In the genomic region with DNA sequence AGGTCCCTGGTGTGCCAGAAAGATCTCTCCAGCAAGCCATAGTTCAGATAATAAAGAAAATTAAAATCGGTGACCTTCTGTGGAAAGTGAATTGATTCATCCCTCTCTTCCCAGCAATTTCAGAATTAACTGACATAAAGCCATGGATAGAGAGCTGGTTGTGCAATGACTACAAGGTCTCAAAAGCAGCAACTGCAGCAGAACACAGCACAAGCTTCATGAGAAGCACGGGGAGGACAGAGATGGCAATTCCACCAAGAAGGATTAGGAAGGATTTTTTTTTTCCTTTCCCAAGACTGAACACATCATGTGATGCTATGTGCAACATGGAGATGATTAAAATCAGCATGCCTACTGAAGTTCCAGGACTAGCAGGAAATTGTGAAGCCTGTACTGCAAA, we compare ENCODE assay signal across 2 cellular contexts.
TF ChIP-seq lines count a peak whose summit lies in the region.

No MANE protein-coding gene starts in this region.

TF ChIP-seq in K562, 482 proteins besides CTCF, POLR2A, EP300 and RAD21:
- TF ChIP-seq, protein P1, sequence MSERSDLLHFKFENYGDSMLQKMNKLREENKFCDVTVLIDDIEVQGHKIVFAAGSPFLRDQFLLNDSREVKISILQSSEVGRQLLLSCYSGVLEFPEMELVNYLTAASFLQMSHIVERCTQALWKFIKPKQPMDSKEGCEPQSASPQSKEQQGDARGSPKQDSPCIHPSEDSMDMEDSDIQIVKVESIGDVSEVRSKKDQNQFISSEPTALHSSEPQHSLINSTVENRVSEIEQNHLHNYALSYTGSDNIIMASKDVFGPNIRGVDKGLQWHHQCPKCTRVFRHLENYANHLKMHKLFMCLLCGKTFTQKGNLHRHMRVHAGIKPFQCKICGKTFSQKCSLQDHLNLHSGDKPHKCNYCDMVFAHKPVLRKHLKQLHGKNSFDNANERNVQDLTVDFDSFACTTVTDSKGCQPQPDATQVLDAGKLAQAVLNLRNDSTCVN (CRISPR knock-in tag; IDR thresholded peaks at IDR 0.05) = no peak
- TF ChIP-seq, protein P2, sequence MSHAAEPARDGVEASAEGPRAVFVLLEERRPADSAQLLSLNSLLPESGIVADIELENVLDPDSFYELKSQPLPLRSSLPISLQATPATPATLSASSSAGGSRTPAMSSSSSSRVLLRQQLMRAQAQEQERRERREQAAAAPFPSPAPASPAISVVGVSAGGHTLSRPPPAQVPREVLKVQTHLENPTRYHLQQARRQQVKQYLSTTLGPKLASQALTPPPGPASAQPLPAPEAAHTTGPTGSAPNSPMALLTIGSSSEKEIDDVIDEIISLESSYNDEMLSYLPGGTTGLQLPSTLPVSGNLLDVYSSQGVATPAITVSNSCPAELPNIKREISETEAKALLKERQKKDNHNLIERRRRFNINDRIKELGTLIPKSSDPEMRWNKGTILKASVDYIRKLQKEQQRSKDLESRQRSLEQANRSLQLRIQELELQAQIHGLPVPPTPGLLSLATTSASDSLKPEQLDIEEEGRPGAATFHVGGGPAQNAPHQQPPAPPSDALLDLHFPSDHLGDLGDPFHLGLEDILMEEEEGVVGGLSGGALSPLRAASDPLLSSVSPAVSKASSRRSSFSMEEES (CRISPR knock-in tag; IDR thresholded peaks at IDR 0.05) = peak; percentile 5; the same call in 1 of the 2 replicates
- peak; percentile 29; the same call in 1 of the 2 replicates for TF ChIP-seq CEBPB (tag; IDR thresholded peaks at IDR 0.05)

TF ChIP-seq in GM23338, 12 proteins besides CTCF, POLR2A, EP300 and RAD21:
- no peak for TF ChIP-seq ZNF331 (CRISPR knock-in tag; IDR thresholded peaks at IDR 0.05; ENCODE audit: low read depth)
- no peak for TF ChIP-seq EZH2phosphoT487 (IDR thresholded peaks at IDR 0.05; ENCODE audit: unreplicated experiment)
- TF ChIP-seq CREB1 (CRISPR knock-in tag; IDR thresholded peaks at IDR 0.05; ENCODE audit: low read depth) = no peak
- TF ChIP-seq, protein P3, sequence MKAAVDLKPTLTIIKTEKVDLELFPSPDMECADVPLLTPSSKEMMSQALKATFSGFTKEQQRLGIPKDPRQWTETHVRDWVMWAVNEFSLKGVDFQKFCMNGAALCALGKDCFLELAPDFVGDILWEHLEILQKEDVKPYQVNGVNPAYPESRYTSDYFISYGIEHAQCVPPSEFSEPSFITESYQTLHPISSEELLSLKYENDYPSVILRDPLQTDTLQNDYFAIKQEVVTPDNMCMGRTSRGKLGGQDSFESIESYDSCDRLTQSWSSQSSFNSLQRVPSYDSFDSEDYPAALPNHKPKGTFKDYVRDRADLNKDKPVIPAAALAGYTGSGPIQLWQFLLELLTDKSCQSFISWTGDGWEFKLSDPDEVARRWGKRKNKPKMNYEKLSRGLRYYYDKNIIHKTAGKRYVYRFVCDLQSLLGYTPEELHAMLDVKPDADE (IDR thresholded peaks at IDR 0.05) = no peak
- no peak for TF ChIP-seq JUNB (IDR thresholded peaks at IDR 0.05; ENCODE audit: unreplicated experiment)
